In genomic region chr6:17439243-17439993, GRCh38 we compare ENCODE assay signal across 13 cellular contexts. TPM values are rescaled to one million over a fixed set of nuclear protein-coding genes. Genes with fewer than 3 reads are reported as not detected.
"Had no signal": no experiment of that assay in that cellular context is flagged by ENCODE, and none has a peak within 500 bp of the region (broad histone marks: within the 10 kb centered on the region; RNA-seq: fewer than 3 reads in every experiment).

No MANE protein-coding gene starts in this region.

- H3K36me3 ChIP-seq: adrenal gland, tibial nerve, uterus had no signal

- H3K9me3 ChIP-seq: adrenal gland, tibial nerve, uterus had no signal

- H3K27me3 ChIP-seq: adrenal gland, tibial nerve, uterus had no signal

- ATAC-seq: activated CD8-positive, alpha-beta T cell treated with anti-CD3 and anti-CD28 coated beads, Interleukin-2, amount 10 ng/mL, durations not matched to agents 7 days and 5 days; stimulated activated naive B cell treated with anti-CD40 and anti-IgM and Interleukin-4, amounts not matched to agents 10 μg/mL and 1 μg/mL and 100 μg/mL, for 72 hours had no signal

- DNase-seq: activated CD4-positive, alpha-beta T cell treated with anti-CD3 and anti-CD28 coated beads, Interleukin-2, amount 10 ng/mL, durations not matched to agents 24 days and 14 days; activated CD4-positive, CD25-positive, alpha-beta regulatory T cell; activated CD8-positive, alpha-beta memory T cell treated with anti-CD3 and anti-CD28 coated beads, Interleukin-2, amount 50 U/mL, for 4 hours; activated CD8-positive, alpha-beta T cell treated with anti-CD3 and anti-CD28 coated beads, Interleukin-2, amount 10 ng/mL, durations not matched to agents 7 days and 5 days; activated effector memory CD4-positive, alpha-beta T cell treated with anti-CD3 and anti-CD28 coated beads, Interleukin-2, amount 50 U/mL, for 16 hours; activated T-cell treated with anti-CD3 and anti-CD28 coated beads, Interleukin-2, amount 50 U/mL, for 48 hours; adrenal gland; foreskin fibroblast; stimulated activated CD4-positive, alpha-beta T cell treated with anti-CD3 and anti-CD28 coated beads, Interleukin-2, amount 100 ng/mL, for 48 hours; stimulated activated naive B cell treated with anti-CD40 and anti-IgM and Interleukin-4, amounts not matched to agents 10 μg/mL and 1 μg/mL and 100 μg/mL, for 72 hours; uterus had no signal

- H3K4me1 ChIP-seq: adrenal gland, tibial nerve, uterus had no signal

- H3K4me3 ChIP-seq: adrenal gland, lung, tibial nerve, uterus had no signal

- H3K27ac ChIP-seq: adrenal gland, tibial nerve, uterus had no signal

RNA-seq across cellular contexts. Expression of gene CAP2, which starts 46.0 kb away (rescaled TPM):
- total RNA-seq: activated CD4-positive, alpha-beta T cell treated with anti-CD3 and anti-CD28 coated beads, Interleukin-2, amount 10 ng/mL, durations not matched to agents 24 days and 14 days; activated CD8-positive, alpha-beta T cell treated with anti-CD3 and anti-CD28 coated beads, Interleukin-2, amount 10 ng/mL, durations not matched to agents 7 days and 5 days had no signal
